In genomic region chr17:38572292-38572664, GRCh38 we compare ENCODE assay signal across 11 cellular contexts. TPM values are rescaled to one million over a fixed set of nuclear protein-coding genes. Genes with fewer than 3 reads are reported as not detected.
DNase-seq lines count a peak whose midpoint lies in the region; ATAC-seq, FAIRE-seq and TF ChIP-seq lines count a peak whose summit lies in the region.
"Had no signal": no experiment of that assay in that cellular context is flagged by ENCODE, and none has a peak within 500 bp of the region (broad histone marks: within the 10 kb centered on the region; RNA-seq: fewer than 3 reads in every experiment).

No MANE protein-coding gene starts in this region.

- no peak for ATAC-seq in GM21367 (IDR thresholded peaks at IDR 0.05; ENCODE audit: unreplicated experiment)

- DNase-seq in breast epithelium (ENCODE audit: low spot score in 2 of 2) (no peak), MCF 10A (ENCODE audit: unreplicated experiment) (no peak), adipocyte (ENCODE audit: low read depth) (no peak), tibial nerve (ENCODE audit: low spot score in 2 of 2) (no peak), hippocampal formation (lab: John Stamatoyannopoulos, UW) (no peak), urothelium cell line (ENCODE audit: low spot score) (no peak)
- DNase-seq: GF-D8, mucosa of descending colon had no signal

- no peak overlapping the region for H3K4me3 Mint-ChIP-seq in MCF 10A (ENCODE audit: unreplicated experiment)

- no peak for TF ChIP-seq CTCF in breast epithelium (IDR thresholded peaks at IDR 0.05)
- TF ChIP-seq CTCF in MCF 10A (IDR thresholded peaks at IDR 0.05; ENCODE audit: unreplicated experiment): no peak
- TF ChIP-seq CTCF in tibial nerve (IDR thresholded peaks at IDR 0.05): no peak

- no peaks in the 10 kb centered on the region for H3K36me3 Mint-ChIP-seq in MCF 10A (ENCODE audit: insufficient read depth, unreplicated experiment)

- CTCF ChIA-PET in MCF 10A (lab: Yijun Ruan, JAX): no interaction called here

- H3K27me3 ChIP-seq in breast epithelium (peaks cover 0 to 6% of the 10 kb centered on the region in 2 donors), adipocyte (replicated peaks; ENCODE audit: control insufficient read depth, insufficient read depth, low read length) (peaks cover 79% of the 10 kb centered on the region), tibial nerve (peaks cover 0 to 86% of the 10 kb centered on the region in 2 donors)

- no peaks in the 10 kb centered on the region for H3K4me1 Mint-ChIP-seq in MCF 10A (ENCODE audit: insufficient read depth, unreplicated experiment)

- no peak for FAIRE-seq in urothelium cell line (lab: Jason Lieb, UNC)
- FAIRE-seq: colon had no signal

- H3K9ac ChIP-seq in adipocyte (ENCODE audit: low read length): no peak overlapping the region

- H3K27me3 Mint-ChIP-seq in MCF 10A (ENCODE audit: insufficient read depth, unreplicated experiment): peaks cover 54% of the 10 kb centered on the region

- H3K9me3 Mint-ChIP-seq in MCF 10A (ENCODE audit: unreplicated experiment): no peaks in the 10 kb centered on the region

- H3K4me1 ChIP-seq in breast epithelium: peaks cover 0 to 5% of the 10 kb centered on the region in 2 donors
- peaks cover 16% of the 10 kb centered on the region for H3K4me1 ChIP-seq in adipocyte (ENCODE audit: control insufficient read depth, insufficient read depth, low read length)
- H3K4me1 ChIP-seq in mesodermal cell (ENCODE audit: control insufficient read depth, insufficient read depth, low read length, poor library complexity, severe bottlenecking): peaks cover 7% of the 10 kb centered on the region
- H3K4me1 ChIP-seq in tibial nerve: peaks cover 0 to 17% (median 5%) of the 10 kb centered on the region in 4 donors

- H3K4me3 ChIP-seq in breast epithelium (peak overlapping the region in 2 of 3 donors; percentile 49 to 68), adipocyte (ENCODE audit: low read length) (peak overlapping the region; percentile 63), mesodermal cell (ENCODE audit: extremely low read depth, insufficient read depth, low read length, poor library complexity, severe bottlenecking) (peak overlapping the region; percentile 27), tibial nerve (peak overlapping the region in 3 of 4 donors; percentile 7 to 35 (median 8))
- H3K4me3 ChIP-seq: mucosa of descending colon had no signal

- intact Hi-C loops in breast epithelium (cut with DNase I; ENCODE audit: low total_unique reads) (no loop called here), MCF 10A (cut with micrococcal nuclease) (no loop called here)

- WGBS in mesodermal cell (ENCODE audit: insufficient coverage in 2 of 2), 2 experiments: 2% methylated on average over 9 to 10 of the region's 25 CpGs
- 5 to 16% methylated on average over 6 to 13 of the region's 25 CpGs for WGBS in tibial nerve, 2 donors

- POLR2A ChIA-PET in MCF 10A (lab: Yijun Ruan, JAX): no interaction called here

- TF ChIP-seq EP300 in tibial nerve (IDR thresholded peaks at IDR 0.05): no peak

- H3K36me3 ChIP-seq in breast epithelium (no peaks in the 10 kb centered on the region), adipocyte (ENCODE audit: control insufficient read depth, insufficient read depth, low read length, severe bottlenecking) (no peaks in the 10 kb centered on the region), mesodermal cell (ENCODE audit: control insufficient read depth, insufficient read depth, low read length) (no peaks in the 10 kb centered on the region), tibial nerve (no peaks in the 10 kb centered on the region)

- H3K9me3 ChIP-seq in breast epithelium: no peaks in the 10 kb centered on the region
- no peaks in the 10 kb centered on the region for H3K9me3 ChIP-seq in adipocyte (ENCODE audit: control insufficient read depth, low read length)
- H3K9me3 ChIP-seq in mesodermal cell (ENCODE audit: control insufficient read depth, low read length): no peaks in the 10 kb centered on the region
- no peaks in the 10 kb centered on the region for H3K9me3 ChIP-seq in tibial nerve
- H3K9me3 ChIP-seq: mucosa of descending colon had no signal

- no TSS peak for BruUV-seq in MCF 10A (replicated peaks; lab: Mats Ljungman, UMichigan)

- H3K27ac Mint-ChIP-seq in MCF 10A (ENCODE audit: low read depth, unreplicated experiment): no peak overlapping the region

- H3K27ac ChIP-seq in breast epithelium: no peak overlapping the region
- H3K27ac ChIP-seq in mesodermal cell (ENCODE audit: low read depth, low read length, severe bottlenecking): no peak overlapping the region
- H3K27ac ChIP-seq in tibial nerve: no peak overlapping the region

- TF ChIP-seq POLR2A in breast epithelium (IDR thresholded peaks at IDR 0.05) (no peak), tibial nerve (IDR thresholded peaks at IDR 0.05) (no peak)

RNA-seq across cellular contexts. Expression of gene SRCIN1, which starts 33.5 kb away (rescaled TPM):
- total RNA-seq in breast epithelium (10 to 100 TPM in 1 of 3 donors, 1 to 10 TPM in 2; 4.2 to 10.8 (median 8.8) TPM), MCF 10A (2022) (5.7 and 8.6 TPM in 2 replicates), tibial nerve (1 to 10 TPM in 2 of 4 donors, under 1 TPM in 2; 0.44 to 5.4 (median 1.5) TPM)
- polyA plus RNA-seq in mesodermal cell (2013, experiment 1 of 2): 2.7 TPM
- 2.1 TPM for polyA plus RNA-seq in mesodermal cell (2013, experiment 2 of 2)

Comparison
In these comparisons a context has a peak if more than half of its experiments do, and no peak if none do; other contexts are left out.
1. H3K4me3 ChIP-seq: peak in every context shown above with its lines; median percentile 63 in adipocyte; 58 in breast epithelium; 27 in mesodermal cell; 8 in tibial nerve.